Comparison of ENCODE assay signal across 1 cellular context in the genomic region with DNA sequence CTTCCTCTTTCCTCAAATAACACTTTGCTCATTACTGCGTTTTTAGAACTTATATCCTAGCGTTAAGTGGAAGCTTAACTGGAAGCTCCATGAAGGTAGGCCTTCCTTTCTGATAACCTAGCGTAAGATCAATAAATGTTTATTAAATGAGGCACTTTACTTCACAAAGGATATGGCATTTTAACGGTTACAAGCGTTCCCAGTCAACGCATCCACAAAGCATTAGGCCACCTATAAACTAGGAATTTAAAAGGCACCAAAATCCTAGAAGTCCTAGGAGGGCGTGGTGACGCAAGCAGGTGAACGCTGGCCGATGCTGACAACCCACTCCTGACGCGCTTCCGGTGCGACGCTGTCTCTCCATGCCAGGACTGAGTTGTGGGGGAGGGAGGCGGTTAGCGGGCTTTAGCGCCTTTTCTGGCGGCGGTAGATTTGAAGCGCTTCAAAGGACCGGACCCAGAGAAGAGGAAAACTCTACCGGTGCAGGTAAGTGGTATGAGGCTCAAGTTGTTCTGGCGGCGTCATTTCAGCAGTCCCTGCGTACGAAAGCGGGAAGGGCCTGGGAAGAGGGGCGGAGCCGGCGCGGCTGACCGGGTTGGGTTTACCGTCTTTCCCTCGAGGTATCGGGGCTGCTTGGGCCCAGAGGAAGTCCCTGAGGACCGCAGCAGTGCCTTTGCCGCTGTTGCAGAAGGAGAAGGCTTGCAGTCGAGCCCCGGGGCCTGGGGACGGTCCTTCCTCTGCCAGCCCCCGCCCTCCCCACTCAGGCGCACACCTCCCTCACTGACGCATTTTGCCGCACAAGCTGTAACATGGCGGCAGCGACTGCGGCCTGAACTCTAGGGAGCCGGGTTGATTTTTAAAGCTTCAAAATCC.
TF ChIP-seq lines count a peak whose summit lies in the region.

Gene PPIG, plus strand, starts transcription at position 347 of the 873 bp plus-strand sequence. CDS start 19,691 bp downstream, outside the sequence.

TF ChIP-seq in HepG2, 621 proteins besides CTCF, POLR2A, EP300 and RAD21 (continued from another document and continues in another):
- TF ChIP-seq, protein P1, sequence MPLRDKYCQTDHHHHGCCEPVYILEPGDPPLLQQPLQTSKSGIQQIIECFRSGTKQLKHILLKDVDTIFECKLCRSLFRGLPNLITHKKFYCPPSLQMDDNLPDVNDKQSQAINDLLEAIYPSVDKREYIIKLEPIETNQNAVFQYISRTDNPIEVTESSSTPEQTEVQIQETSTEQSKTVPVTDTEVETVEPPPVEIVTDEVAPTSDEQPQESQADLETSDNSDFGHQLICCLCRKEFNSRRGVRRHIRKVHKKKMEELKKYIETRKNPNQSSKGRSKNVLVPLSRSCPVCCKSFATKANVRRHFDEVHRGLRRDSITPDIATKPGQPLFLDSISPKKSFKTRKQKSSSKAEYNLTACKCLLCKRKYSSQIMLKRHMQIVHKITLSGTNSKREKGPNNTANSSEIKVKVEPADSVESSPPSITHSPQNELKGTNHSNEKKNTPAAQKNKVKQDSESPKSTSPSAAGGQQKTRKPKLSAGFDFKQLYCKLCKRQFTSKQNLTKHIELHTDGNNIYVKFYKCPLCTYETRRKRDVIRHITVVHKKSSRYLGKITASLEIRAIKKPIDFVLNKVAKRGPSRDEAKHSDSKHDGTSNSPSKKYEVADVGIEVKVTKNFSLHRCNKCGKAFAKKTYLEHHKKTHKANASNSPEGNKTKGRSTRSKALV (CRISPR knock-in tag; IDR thresholded peaks at IDR 0.05): no peak; the same call in none of the 2 replicates
- TF ChIP-seq HOXA9 (CRISPR knock-in tag; IDR thresholded peaks at IDR 0.05; ENCODE audit: borderline replicate concordance) (no peak), ZNF207 (IDR thresholded peaks at IDR 0.05; ENCODE audit: borderline replicate concordance) (no peak), KLF6 (CRISPR knock-in tag; IDR thresholded peaks at IDR 0.05) (peak; percentile 77; the same call in 1 of the 2 replicates), GRHL1 (CRISPR knock-in tag; conservative IDR thresholded peaks at IDR 0.05) (no peak), ZNF788 (CRISPR knock-in tag; IDR thresholded peaks at IDR 0.05; ENCODE audit: borderline replicate concordance) (peak; percentile 95; the same call in 1 of the 2 replicates), SRF (IDR thresholded peaks at IDR 0.05; ENCODE audit: low read depth, low read length) (peak; percentile 83), RFX3 (CRISPR knock-in tag; IDR thresholded peaks at IDR 0.05) (peak; percentile 30; the same call in 1 of the 2 replicates), KLF15 (CRISPR knock-in tag; IDR thresholded peaks at IDR 0.05; ENCODE audit: borderline replicate concordance) (peak; percentile 5; the same call in 1 of the 2 replicates), MBNL3 (CRISPR knock-in tag; conservative IDR thresholded peaks at IDR 0.05) (no peak), ZSCAN21 (CRISPR knock-in tag; IDR thresholded peaks at IDR 0.05; ENCODE audit: borderline replicate concordance) (0 out of 2 replicates have a peak, but pooled peaks have one; percentile 70), POLR2G (IDR thresholded peaks at IDR 0.05; ENCODE audit: low read depth, low read length) (peak; percentile 91), ZMAT3 (CRISPR knock-in tag; conservative IDR thresholded peaks at IDR 0.05) (peak; percentile 93; the same call in 1 of the 2 replicates), RXRB (CRISPR knock-in tag; IDR thresholded peaks at IDR 0.05; ENCODE audit: borderline replicate concordance) (peak; percentile 72; the same call in 1 of the 2 replicates), CSRNP2 (CRISPR knock-in tag; conservative IDR thresholded peaks at IDR 0.05; ENCODE audit: low read depth) (no peak), RNF2 (conservative IDR thresholded peaks at IDR 0.05; ENCODE audit: low read depth) (peak; percentile 32; the same call in 1 of the 2 replicates), ZNF333 (CRISPR knock-in tag; IDR thresholded peaks at IDR 0.05; ENCODE audit: borderline replicate concordance) (peak; percentile 93; the same call in 1 of the 2 replicates), REPIN1 (CRISPR knock-in tag; IDR thresholded peaks at IDR 0.05; ENCODE audit: borderline replicate concordance, low read depth) (0 out of 2 replicates have a peak, but pooled peaks have one; percentile 68), SP4 (CRISPR knock-in tag; IDR thresholded peaks at IDR 0.05) (peak; percentile 80), ZNF570 (CRISPR knock-in tag; IDR thresholded peaks at IDR 0.05; ENCODE audit: borderline replicate concordance) (no peak), ZNF607 (CRISPR knock-in tag; IDR thresholded peaks at IDR 0.05; ENCODE audit: borderline replicate concordance) (peak; percentile 75; the same call in 1 of the 2 replicates), NFATC3 (CRISPR knock-in tag; IDR thresholded peaks at IDR 0.05) (peak; percentile 94), MAZ (IDR thresholded peaks at IDR 0.05; ENCODE audit: borderline replicate concordance, low read depth, low read length) (peak; percentile 24; the same call in 1 of the 2 replicates), MAZ (CRISPR knock-in tag; IDR thresholded peaks at IDR 0.05; ENCODE audit: low read depth) (peak; percentile 66), ZNF317 (CRISPR knock-in tag; IDR thresholded peaks at IDR 0.05) (peak; percentile 75), ZNF83 (CRISPR knock-in tag; IDR thresholded peaks at IDR 0.05; ENCODE audit: borderline replicate concordance) (peak; percentile 4; the same call in 1 of the 2 replicates), SMARCE1 (IDR thresholded peaks at IDR 0.05; ENCODE audit: borderline replicate concordance) (no peak), JUNB (CRISPR knock-in tag; IDR thresholded peaks at IDR 0.05; ENCODE audit: borderline replicate concordance) (no peak), ZNF431 (CRISPR knock-in tag; IDR thresholded peaks at IDR 0.05; ENCODE audit: borderline replicate concordance, low read depth) (no peak; the same call in 1 of the 2 replicates), ZNF552 (CRISPR knock-in tag; IDR thresholded peaks at IDR 0.05; ENCODE audit: borderline replicate concordance) (peak; percentile 94), ZNF891 (CRISPR knock-in tag; IDR thresholded peaks at IDR 0.05) (0 out of 2 replicates have a peak, but pooled peaks have one; percentile 66), FOXA3 (CRISPR knock-in tag; IDR thresholded peaks at IDR 0.05) (peak; percentile 61)
- TF ChIP-seq, protein P2, sequence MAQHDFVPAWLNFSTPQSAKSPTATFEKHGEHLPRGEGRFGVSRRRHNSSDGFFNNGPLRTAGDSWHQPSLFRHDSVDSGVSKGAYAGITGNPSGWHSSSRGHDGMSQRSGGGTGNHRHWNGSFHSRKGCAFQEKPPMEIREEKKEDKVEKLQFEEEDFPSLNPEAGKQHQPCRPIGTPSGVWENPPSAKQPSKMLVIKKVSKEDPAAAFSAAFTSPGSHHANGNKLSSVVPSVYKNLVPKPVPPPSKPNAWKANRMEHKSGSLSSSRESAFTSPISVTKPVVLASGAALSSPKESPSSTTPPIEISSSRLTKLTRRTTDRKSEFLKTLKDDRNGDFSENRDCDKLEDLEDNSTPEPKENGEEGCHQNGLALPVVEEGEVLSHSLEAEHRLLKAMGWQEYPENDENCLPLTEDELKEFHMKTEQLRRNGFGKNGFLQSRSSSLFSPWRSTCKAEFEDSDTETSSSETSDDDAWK (CRISPR knock-in tag; IDR thresholded peaks at IDR 0.05): no peak
- TF ChIP-seq, protein P3, sequence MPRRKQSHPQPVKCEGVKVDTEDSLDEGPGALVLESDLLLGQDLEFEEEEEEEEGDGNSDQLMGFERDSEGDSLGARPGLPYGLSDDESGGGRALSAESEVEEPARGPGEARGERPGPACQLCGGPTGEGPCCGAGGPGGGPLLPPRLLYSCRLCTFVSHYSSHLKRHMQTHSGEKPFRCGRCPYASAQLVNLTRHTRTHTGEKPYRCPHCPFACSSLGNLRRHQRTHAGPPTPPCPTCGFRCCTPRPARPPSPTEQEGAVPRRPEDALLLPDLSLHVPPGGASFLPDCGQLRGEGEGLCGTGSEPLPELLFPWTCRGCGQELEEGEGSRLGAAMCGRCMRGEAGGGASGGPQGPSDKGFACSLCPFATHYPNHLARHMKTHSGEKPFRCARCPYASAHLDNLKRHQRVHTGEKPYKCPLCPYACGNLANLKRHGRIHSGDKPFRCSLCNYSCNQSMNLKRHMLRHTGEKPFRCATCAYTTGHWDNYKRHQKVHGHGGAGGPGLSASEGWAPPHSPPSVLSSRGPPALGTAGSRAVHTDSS (CRISPR knock-in tag; conservative IDR thresholded peaks at IDR 0.05): no peak
- TF ChIP-seq, protein P4, sequence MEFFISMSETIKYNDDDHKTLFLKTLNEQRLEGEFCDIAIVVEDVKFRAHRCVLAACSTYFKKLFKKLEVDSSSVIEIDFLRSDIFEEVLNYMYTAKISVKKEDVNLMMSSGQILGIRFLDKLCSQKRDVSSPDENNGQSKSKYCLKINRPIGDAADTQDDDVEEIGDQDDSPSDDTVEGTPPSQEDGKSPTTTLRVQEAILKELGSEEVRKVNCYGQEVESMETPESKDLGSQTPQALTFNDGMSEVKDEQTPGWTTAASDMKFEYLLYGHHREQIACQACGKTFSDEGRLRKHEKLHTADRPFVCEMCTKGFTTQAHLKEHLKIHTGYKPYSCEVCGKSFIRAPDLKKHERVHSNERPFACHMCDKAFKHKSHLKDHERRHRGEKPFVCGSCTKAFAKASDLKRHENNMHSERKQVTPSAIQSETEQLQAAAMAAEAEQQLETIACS (CRISPR knock-in tag; IDR thresholded peaks at IDR 0.05): peak; percentile 19; the same call in 1 of the 2 replicates
- TF ChIP-seq, protein P5, sequence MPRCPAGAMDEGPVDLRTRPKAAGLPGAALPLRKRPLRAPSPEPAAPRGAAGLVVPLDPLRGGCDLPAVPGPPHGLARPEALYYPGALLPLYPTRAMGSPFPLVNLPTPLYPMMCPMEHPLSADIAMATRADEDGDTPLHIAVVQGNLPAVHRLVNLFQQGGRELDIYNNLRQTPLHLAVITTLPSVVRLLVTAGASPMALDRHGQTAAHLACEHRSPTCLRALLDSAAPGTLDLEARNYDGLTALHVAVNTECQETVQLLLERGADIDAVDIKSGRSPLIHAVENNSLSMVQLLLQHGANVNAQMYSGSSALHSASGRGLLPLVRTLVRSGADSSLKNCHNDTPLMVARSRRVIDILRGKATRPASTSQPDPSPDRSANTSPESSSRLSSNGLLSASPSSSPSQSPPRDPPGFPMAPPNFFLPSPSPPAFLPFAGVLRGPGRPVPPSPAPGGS (CRISPR knock-in tag; IDR thresholded peaks at IDR 0.05): no peak; the same call in 1 of the 2 replicates
- TF ChIP-seq, protein P6, sequence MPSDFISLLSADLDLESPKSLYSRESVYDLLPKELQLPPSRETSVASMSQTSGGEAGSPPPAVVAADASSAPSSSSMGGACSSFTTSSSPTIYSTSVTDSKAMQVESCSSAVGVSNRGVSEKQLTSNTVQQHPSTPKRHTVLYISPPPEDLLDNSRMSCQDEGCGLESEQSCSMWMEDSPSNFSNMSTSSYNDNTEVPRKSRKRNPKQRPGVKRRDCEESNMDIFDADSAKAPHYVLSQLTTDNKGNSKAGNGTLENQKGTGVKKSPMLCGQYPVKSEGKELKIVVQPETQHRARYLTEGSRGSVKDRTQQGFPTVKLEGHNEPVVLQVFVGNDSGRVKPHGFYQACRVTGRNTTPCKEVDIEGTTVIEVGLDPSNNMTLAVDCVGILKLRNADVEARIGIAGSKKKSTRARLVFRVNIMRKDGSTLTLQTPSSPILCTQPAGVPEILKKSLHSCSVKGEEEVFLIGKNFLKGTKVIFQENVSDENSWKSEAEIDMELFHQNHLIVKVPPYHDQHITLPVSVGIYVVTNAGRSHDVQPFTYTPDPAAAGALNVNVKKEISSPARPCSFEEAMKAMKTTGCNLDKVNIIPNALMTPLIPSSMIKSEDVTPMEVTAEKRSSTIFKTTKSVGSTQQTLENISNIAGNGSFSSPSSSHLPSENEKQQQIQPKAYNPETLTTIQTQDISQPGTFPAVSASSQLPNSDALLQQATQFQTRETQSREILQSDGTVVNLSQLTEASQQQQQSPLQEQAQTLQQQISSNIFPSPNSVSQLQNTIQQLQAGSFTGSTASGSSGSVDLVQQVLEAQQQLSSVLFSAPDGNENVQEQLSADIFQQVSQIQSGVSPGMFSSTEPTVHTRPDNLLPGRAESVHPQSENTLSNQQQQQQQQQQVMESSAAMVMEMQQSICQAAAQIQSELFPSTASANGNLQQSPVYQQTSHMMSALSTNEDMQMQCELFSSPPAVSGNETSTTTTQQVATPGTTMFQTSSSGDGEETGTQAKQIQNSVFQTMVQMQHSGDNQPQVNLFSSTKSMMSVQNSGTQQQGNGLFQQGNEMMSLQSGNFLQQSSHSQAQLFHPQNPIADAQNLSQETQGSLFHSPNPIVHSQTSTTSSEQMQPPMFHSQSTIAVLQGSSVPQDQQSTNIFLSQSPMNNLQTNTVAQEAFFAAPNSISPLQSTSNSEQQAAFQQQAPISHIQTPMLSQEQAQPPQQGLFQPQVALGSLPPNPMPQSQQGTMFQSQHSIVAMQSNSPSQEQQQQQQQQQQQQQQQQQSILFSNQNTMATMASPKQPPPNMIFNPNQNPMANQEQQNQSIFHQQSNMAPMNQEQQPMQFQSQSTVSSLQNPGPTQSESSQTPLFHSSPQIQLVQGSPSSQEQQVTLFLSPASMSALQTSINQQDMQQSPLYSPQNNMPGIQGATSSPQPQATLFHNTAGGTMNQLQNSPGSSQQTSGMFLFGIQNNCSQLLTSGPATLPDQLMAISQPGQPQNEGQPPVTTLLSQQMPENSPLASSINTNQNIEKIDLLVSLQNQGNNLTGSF (CRISPR knock-in tag; IDR thresholded peaks at IDR 0.05): peak; percentile 46; the same call in 1 of the 2 replicates
- TF ChIP-seq, protein P7, sequence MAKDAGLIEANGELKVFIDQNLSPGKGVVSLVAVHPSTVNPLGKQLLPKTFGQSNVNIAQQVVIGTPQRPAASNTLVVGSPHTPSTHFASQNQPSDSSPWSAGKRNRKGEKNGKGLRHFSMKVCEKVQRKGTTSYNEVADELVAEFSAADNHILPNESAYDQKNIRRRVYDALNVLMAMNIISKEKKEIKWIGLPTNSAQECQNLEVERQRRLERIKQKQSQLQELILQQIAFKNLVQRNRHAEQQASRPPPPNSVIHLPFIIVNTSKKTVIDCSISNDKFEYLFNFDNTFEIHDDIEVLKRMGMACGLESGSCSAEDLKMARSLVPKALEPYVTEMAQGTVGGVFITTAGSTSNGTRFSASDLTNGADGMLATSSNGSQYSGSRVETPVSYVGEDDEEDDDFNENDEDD (CRISPR knock-in tag; IDR thresholded peaks at IDR 0.05; ENCODE audit: borderline replicate concordance): peak; percentile 93
